In genomic region chr16:53080345-53081031, GRCh38 we compare ENCODE assay signal across 9 cellular contexts. TPM values are rescaled to one million over a fixed set of nuclear protein-coding genes. Genes with fewer than 3 reads are reported as not detected.
DNase-seq lines count a peak whose midpoint lies in the region; ATAC-seq and TF ChIP-seq lines count a peak whose summit lies in the region.
"Had no signal": no experiment of that assay in that cellular context is flagged by ENCODE, and none has a peak within 500 bp of the region (broad histone marks: within the 10 kb centered on the region; RNA-seq: fewer than 3 reads in every experiment).

No MANE protein-coding gene starts in this region.

- no peaks in the 10 kb centered on the region for H3K36me3 ChIP-seq in stomach
- H3K36me3 ChIP-seq: SJSA1 had no signal

- H3K4me1 Mint-ChIP-seq in MCF 10A (ENCODE audit: insufficient read depth, unreplicated experiment): peaks cover 63% of the 10 kb centered on the region

- no peak for TF ChIP-seq EP300 in stomach (IDR thresholded peaks at IDR 0.05)

- CTCF ChIA-PET in MCF 10A (lab: Yijun Ruan, JAX): interaction anchor here (1.0 to 3.5 kb wide), 7 partner anchors 19 to 140 kb away, joined by 3 to 26 read pairs (median 4); partner anchors contain the start of gene CHD9

- no peak for TF ChIP-seq POLR2A in stomach (IDR thresholded peaks at IDR 0.05)

- H3K27ac Mint-ChIP-seq in MCF 10A (ENCODE audit: low read depth, unreplicated experiment): peak overlapping the region; percentile 84

- POLR2A ChIA-PET in MCF 10A (lab: Yijun Ruan, JAX): interaction anchor here (0.5 to 9.9 kb wide), 24 partner anchors 9 to 139 kb away, joined by 3 to 100 read pairs (median 4); partner anchors contain the start of genes CHD9 and CHD9NB

- no peaks in the 10 kb centered on the region for H3K9me3 ChIP-seq in stomach
- H3K9me3 ChIP-seq: SJSA1 had no signal

- ATAC-seq in GM18873 (IDR thresholded peaks at IDR 0.05; ENCODE audit: low FRiP score, unreplicated experiment): no peak
- no peak for ATAC-seq in HG03439 (IDR thresholded peaks at IDR 0.05; ENCODE audit: unreplicated experiment)
- no peak for ATAC-seq in GM19397 (IDR thresholded peaks at IDR 0.05; ENCODE audit: unreplicated experiment)

- no peaks in the 10 kb centered on the region for H3K27me3 Mint-ChIP-seq in MCF 10A (ENCODE audit: insufficient read depth, unreplicated experiment)

- H3K27ac ChIP-seq in layer of hippocampus (ENCODE audit: low read depth, low read length) (peak overlapping the region; percentile 5), stomach (peak overlapping the region; percentile 24 to 75 (median 71))
- H3K27ac ChIP-seq: SJSA1 had no signal

- peaks cover 26 to 62% (median 41%) of the 10 kb centered on the region in 4 donors for H3K4me1 ChIP-seq in stomach

- 47 to 60% (median 57%) methylated on average over 8 of the region's 8 CpGs for WGBS in stomach, 5 donors

- H3K36me3 Mint-ChIP-seq in MCF 10A (ENCODE audit: insufficient read depth, unreplicated experiment): peaks cover 8% of the 10 kb centered on the region

- H3K27me3 ChIP-seq in layer of hippocampus (ENCODE audit: control insufficient read depth, insufficient read depth, low read length) (no peaks in the 10 kb centered on the region), stomach (no peaks in the 10 kb centered on the region)
- H3K27me3 ChIP-seq: SJSA1 had no signal

- H3K4me3 Mint-ChIP-seq in MCF 10A (ENCODE audit: unreplicated experiment): peak overlapping the region; percentile 64

- H3K4me3 ChIP-seq in stomach: no peak overlapping the region
- H3K4me3 ChIP-seq: SJSA1 had no signal

- no peaks in the 10 kb centered on the region for H3K9me3 Mint-ChIP-seq in MCF 10A (ENCODE audit: unreplicated experiment)

- no TSS peak for BruUV-seq in MCF 10A (replicated peaks; lab: Mats Ljungman, UMichigan)

- intact Hi-C loops in MCF 10A (cut with micrococcal nuclease) (loop anchor here (1.0 kb wide), 1 partner anchor 25 kb away; no protein-coding TSS in a partner anchor), stomach (cut with DNase I; ENCODE audit: low total_unique reads) (no loop called here)

- TF ChIP-seq CTCF in MCF 10A (IDR thresholded peaks at IDR 0.05; ENCODE audit: unreplicated experiment) (no peak), stomach (IDR thresholded peaks at IDR 0.05) (no peak)

- peak; percentile 74 for DNase-seq in HCEC 1CT
- peak; percentile 87 for DNase-seq in MCF 10A (ENCODE audit: unreplicated experiment)
- no peak for DNase-seq in stomach
- DNase-seq in NCI-H2081 (lab: John Stamatoyannopoulos, UW): no peak

RNA-seq across cellular contexts. Expression of gene CHD9, which starts 25.7 kb away (rescaled TPM):
- total RNA-seq in MCF 10A (2022): 62.8 and 62.9 TPM in 2 replicates
- total RNA-seq in stomach: 100 to 1,000 TPM in 2 of 5 donors, 10 to 100 TPM in 3; 26.6 to 224 (median 78.1) TPM
- 1 to 10 TPM; 8.1 to 9.7 (median 8.7) TPM for polyA plus RNA-seq in stomach

RNA-seq across cellular contexts. Expression of gene CHD9NB, which starts 27.8 kb away (rescaled TPM):
- total RNA-seq in MCF 10A (2022): 2.4 and 2.9 TPM in 2 replicates
- total RNA-seq in stomach: 1 to 10 TPM in 1 of 5 donors, under 1 TPM in 3, not detected in 1; 0.58 to 8.2 (median 0.81) TPM
- polyA plus RNA-seq in stomach: 1 to 10 TPM in 2 of 3 donors, under 1 TPM in 1; 0.93 to 1.7 (median 1.1) TPM

Comparison
In these comparisons a context has a peak if more than half of its experiments do, and no peak if none do; other contexts are left out.
1. DNase-seq: peak in HCEC 1CT (single experiment) and MCF 10A (single experiment); none in stomach (single experiment) and NCI-H2081 (0 of 2).